Comparison of ENCODE assay signal across 13 cellular contexts in the genomic region with DNA sequence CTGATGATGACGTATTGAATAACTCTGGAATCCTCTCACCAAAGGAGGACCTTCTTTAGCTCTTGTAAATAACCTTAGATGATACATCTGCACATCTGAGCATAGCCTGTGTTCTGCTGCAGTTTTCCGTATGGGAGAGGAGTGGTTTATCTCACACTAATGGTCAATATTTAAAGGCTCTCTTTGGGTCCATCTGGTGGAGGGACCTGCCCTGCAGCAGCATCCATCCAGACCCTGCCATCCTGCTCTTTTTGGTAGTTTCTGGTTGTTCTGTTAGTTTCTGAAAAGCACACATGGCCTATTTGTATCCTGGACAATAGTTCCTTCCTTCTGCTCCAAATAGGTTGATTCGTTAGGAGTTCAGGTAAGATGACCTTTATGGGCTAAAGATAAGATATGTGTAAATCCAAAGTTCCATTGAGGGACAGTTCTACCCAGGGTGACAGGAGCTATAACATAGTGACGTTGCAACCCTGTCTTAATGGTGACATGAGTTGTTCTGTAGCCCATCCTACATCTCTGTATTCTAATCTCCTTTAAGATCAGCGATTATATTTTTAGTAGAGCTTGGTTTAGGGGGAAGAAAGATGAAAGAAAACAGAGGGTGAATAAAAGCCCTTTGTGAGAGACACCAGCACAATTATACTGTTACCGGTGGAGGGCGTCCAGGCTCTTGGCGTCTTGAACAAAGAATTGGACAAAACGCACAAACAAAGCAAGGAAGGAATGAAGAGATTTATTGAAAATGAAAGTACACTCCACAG.
A peak's percentile ranks its signal among the peaks of the same experiment; 100 is the strongest.
DNase-seq lines count a peak whose midpoint lies in the region; ATAC-seq, FAIRE-seq and TF ChIP-seq lines count a peak whose summit lies in the region.
"Had no signal": no experiment of that assay in that cellular context is flagged by ENCODE, and none has a peak within 500 bp of the region (broad histone marks: within the 10 kb centered on the region; RNA-seq: fewer than 3 reads in every experiment).

No MANE protein-coding gene starts in this region.

- TF ChIP-seq CTCF in 22Rv1 (IDR thresholded peaks at IDR 0.05) = 0 out of 2 replicates have a peak, but pooled peaks have one; percentile 18
- peak; percentile 32; the same call in 1 of the 2 replicates for TF ChIP-seq CTCF in HFFc6 (IDR thresholded peaks at IDR 0.05)
- peak; percentile 23 for TF ChIP-seq CTCF in astrocyte (IDR thresholded peaks at IDR 0.05; ENCODE audit: insufficient read depth, low read depth, low read length)

- DNase-seq in HFFc6 (peak; percentile 31), astrocyte (ENCODE audit: low read depth) (peak; percentile 33), iris pigment epithelial cell (ENCODE audit: low read depth) (peak; percentile 56), AG08395 (ENCODE audit: low spot score) (no peak), occipital lobe (lab: John Stamatoyannopoulos, UW) (no peak), NCI-H774 (lab: John Stamatoyannopoulos, UW) (no peak)
- DNase-seq: naive B cell; NCI-H446; stimulated activated CD4-positive, alpha-beta T cell treated with anti-CD3 and anti-CD28 coated beads, Interleukin-2, amount 100 ng/mL, for 48 hours; thyroid gland had no signal

- H4K20me1 ChIP-seq in astrocyte (ENCODE audit: insufficient read depth, low read length) = no peaks in the 10 kb centered on the region
- H4K20me1 ChIP-seq: BLaER1 treated with 17β-estradiol and CSF1 and Interleukin-3, amounts not matched to agents 10 nM and 100 nM had no signal

- peak; percentile 47 for FAIRE-seq in astrocyte (lab: Jason Lieb, UNC)

- no peaks in the 10 kb centered on the region for H3K27me3 ChIP-seq in astrocyte (ENCODE audit: insufficient read depth, low read length)
- H3K27me3 ChIP-seq: BLaER1 treated with 17β-estradiol and CSF1 and Interleukin-3, amounts not matched to agents 10 nM and 100 nM; thyroid gland had no signal

- H3K9me3 Mint-ChIP-seq in HFFc6 (0 out of 2 replicates have a peak, but pooled peaks cover 4% of the 10 kb centered on the region), astrocyte (ENCODE audit: unreplicated experiment) (no peaks in the 10 kb centered on the region)

- peak overlapping the region; percentile 67 for H3K9ac ChIP-seq in astrocyte (ENCODE audit: low read length)
- H3K9ac ChIP-seq: BLaER1 treated with 17β-estradiol and CSF1 and Interleukin-3, amounts not matched to agents 10 nM and 100 nM had no signal

- peaks cover 5% of the 10 kb centered on the region for H3K27me3 Mint-ChIP-seq in HFFc6 (ENCODE audit: insufficient read depth)
- H3K27me3 Mint-ChIP-seq in astrocyte (ENCODE audit: low read depth, unreplicated experiment) = no peaks in the 10 kb centered on the region

- H3K27ac Mint-ChIP-seq in HFFc6 = peak overlapping the region; percentile 81
- peak overlapping the region; percentile 24 for H3K27ac Mint-ChIP-seq in astrocyte (ENCODE audit: unreplicated experiment)

- peak overlapping the region; percentile 59 for H2AFZ ChIP-seq in astrocyte (ENCODE audit: low read depth, low read length)

- peak overlapping the region; percentile 41 for H3K4me3 ChIP-seq in astrocyte (ENCODE audit: insufficient read depth, low read depth, low read length)
- H3K4me3 ChIP-seq: BLaER1 treated with 17β-estradiol and CSF1 and Interleukin-3, amounts not matched to agents 10 nM and 100 nM; thyroid gland had no signal

- no peaks in the 10 kb centered on the region for H3K79me2 ChIP-seq in astrocyte (ENCODE audit: insufficient read depth, low read length)

- peak overlapping the region; percentile 81 for H3K4me2 ChIP-seq in astrocyte (ENCODE audit: low read length)
- H3K4me2 ChIP-seq: BLaER1 treated with 17β-estradiol and CSF1 and Interleukin-3, amounts not matched to agents 10 nM and 100 nM had no signal

- no peaks in the 10 kb centered on the region for H3K4me1 ChIP-seq in astrocyte (ENCODE audit: insufficient read depth, low read length)
- H3K4me1 ChIP-seq: thyroid gland had no signal

- H3K27ac ChIP-seq in 22Rv1 (no peak overlapping the region), astrocyte (ENCODE audit: low read depth, low read length) (peak overlapping the region; percentile 6)
- H3K27ac ChIP-seq: BLaER1 treated with 17β-estradiol and CSF1 and Interleukin-3, amounts not matched to agents 10 nM and 100 nM; thyroid gland had no signal

- H3K9me3 ChIP-seq in astrocyte (ENCODE audit: insufficient read depth, low read depth, low read length) = no peaks in the 10 kb centered on the region
- H3K9me3 ChIP-seq: thyroid gland had no signal

- H3K4me3 Mint-ChIP-seq in HFFc6 (peak overlapping the region; percentile 77), astrocyte (ENCODE audit: unreplicated experiment) (no peak overlapping the region)
- H3K4me3 Mint-ChIP-seq: naive B cell had no signal

- ATAC-seq in GM21737 (IDR thresholded peaks at IDR 0.05; ENCODE audit: unreplicated experiment) = no peak

- peaks cover 7% of the 10 kb centered on the region; the same call in 1 of the 2 replicates for H3K36me3 Mint-ChIP-seq in HFFc6 (ENCODE audit: low read depth)
- no peaks in the 10 kb centered on the region for H3K36me3 Mint-ChIP-seq in astrocyte (ENCODE audit: low read depth, unreplicated experiment)
- H3K36me3 Mint-ChIP-seq: naive B cell had no signal

- H3K4me1 Mint-ChIP-seq in HFFc6 (ENCODE audit: low read depth) (peaks cover 16% of the 10 kb centered on the region), astrocyte (ENCODE audit: low read depth, unreplicated experiment) (no peaks in the 10 kb centered on the region)
- H3K4me1 Mint-ChIP-seq: naive B cell had no signal

- no peaks in the 10 kb centered on the region for H3K36me3 ChIP-seq in astrocyte (ENCODE audit: insufficient read depth, low read length)
- H3K36me3 ChIP-seq: BLaER1 treated with 17β-estradiol and CSF1 and Interleukin-3, amounts not matched to agents 10 nM and 100 nM; thyroid gland had no signal

Comparison
In these comparisons a context has a peak if more than half of its experiments do, and no peak if none do; other contexts are left out.
1. DNase-seq: peak in HFFc6 (single experiment), astrocyte (single experiment) and iris pigment epithelial cell (single experiment); none in AG08395 (single experiment), occipital lobe (single experiment) and NCI-H774 (single experiment).
2. Peak in every context shown above with its lines, with median percentiles within 50 percentile points of each other: CTCF ChIP-seq.